ENCODE assay signal across 18 cellular contexts in genomic region chr2:194176134-194176533, GRCh38.
"Had no signal": no experiment of that assay in that cellular context is flagged by ENCODE, and none has a peak within 500 bp of the region (broad histone marks: within the 10 kb centered on the region; RNA-seq: fewer than 3 reads in every experiment).

No MANE protein-coding gene starts in this region.

- DNase-seq: KBM-7, MV-4-11, NCI-H1048, NCI-H1105, NCI-H1417, NCI-H1436 treated with DMSO at 0.1 percent for 48 hours, NCI-H1694, NCI-H187 treated with DMSO at 0.1 percent for 48 hours, NCI-H2029 treated with DMSO at 0.1 percent for 48 hours, NCI-H2227 treated with DMSO at 0.1 percent for 48 hours, NCI-H446, NCI-H510A, NCI-H524 treated with DMSO at 0.1 percent for 48 hours, NCI-H69, NCI-H774, RPMI8226, SHP77, SK-N-SH had no signal

- H3K4me2 ChIP-seq: SK-N-SH had no signal

- H3K9ac ChIP-seq: SK-N-SH had no signal
